In the genomic region with DNA sequence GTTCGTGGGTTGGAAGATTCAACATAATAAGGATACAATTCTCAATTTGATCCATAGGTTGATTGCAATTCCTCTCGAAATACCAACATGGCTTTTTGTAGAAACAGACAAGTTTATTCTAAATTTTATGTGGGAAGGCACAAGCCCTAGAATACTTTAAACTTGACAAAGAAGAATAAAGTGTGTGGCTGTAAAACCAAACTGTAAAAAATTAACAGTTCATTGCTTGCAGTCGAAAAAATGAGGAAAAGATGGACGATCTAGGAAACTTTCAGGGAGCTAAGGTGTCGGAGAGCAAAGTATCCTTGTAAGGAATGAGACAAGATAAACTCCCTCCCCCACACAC, we compare ENCODE assay signal across 12 cellular contexts. TPM values are rescaled to one million over a fixed set of nuclear protein-coding genes. Genes with fewer than 3 reads are reported as not detected.
DNase-seq lines count a peak whose midpoint lies in the region; ATAC-seq, FAIRE-seq and TF ChIP-seq lines count a peak whose summit lies in the region.
"Had no signal": no experiment of that assay in that cellular context is flagged by ENCODE, and none has a peak within 500 bp of the region (broad histone marks: within the 10 kb centered on the region; RNA-seq: fewer than 3 reads in every experiment).

No MANE protein-coding gene starts in this region.

- peaks cover 5% of the 10 kb centered on the region for H3K4me1 Mint-ChIP-seq in MCF 10A (ENCODE audit: insufficient read depth, unreplicated experiment)
- peaks cover 53% of the 10 kb centered on the region for H3K4me1 Mint-ChIP-seq in activated naive CD8-positive, alpha-beta T cell (ENCODE audit: low read depth)

- no peak overlapping the region for H3K4me3 Mint-ChIP-seq in MCF 10A (ENCODE audit: unreplicated experiment)
- peak overlapping the region; percentile 94 for H3K4me3 Mint-ChIP-seq in activated naive CD8-positive, alpha-beta T cell

- BruUV-seq in MCF 10A (replicated peaks; lab: Mats Ljungman, UMichigan) = no TSS peak

- intact Hi-C loops in breast epithelium (cut with DNase I; ENCODE audit: low total_unique reads) (no loop called here), MCF 10A (cut with micrococcal nuclease) (no loop called here), kidney (cut with DNase I) (no loop called here)

- TF ChIP-seq CTCF in breast epithelium (IDR thresholded peaks at IDR 0.05) (no peak), MCF 10A (IDR thresholded peaks at IDR 0.05; ENCODE audit: unreplicated experiment) (no peak), kidney (IDR thresholded peaks at IDR 0.05; ENCODE audit: borderline replicate concordance, extremely low read depth, insufficient read depth) (no peak)

- no peak for ATAC-seq in HG03095 (IDR thresholded peaks at IDR 0.05; ENCODE audit: unreplicated experiment)

- no peaks in the 10 kb centered on the region for H3K9me3 Mint-ChIP-seq in MCF 10A (ENCODE audit: unreplicated experiment)
- H3K9me3 Mint-ChIP-seq in activated naive CD8-positive, alpha-beta T cell (ENCODE audit: low read depth) = no peaks in the 10 kb centered on the region

- peaks cover 0 to 65% of the 10 kb centered on the region in 2 donors for H3K27me3 ChIP-seq in breast epithelium

- H3K27ac ChIP-seq in breast epithelium (no peak overlapping the region), kidney (ENCODE audit: low read depth in 2 of 2, low read length in 2 of 2) (no peak overlapping the region)
- H3K27ac ChIP-seq: tibial nerve had no signal

- no peak for TF ChIP-seq POLR2A in breast epithelium (IDR thresholded peaks at IDR 0.05)

- H3K4me1 ChIP-seq in breast epithelium (peaks cover 3 to 6% of the 10 kb centered on the region in 2 donors), kidney (ENCODE audit: control insufficient read depth in 1 of 2, insufficient read depth in 1 of 2, low read depth in 1 of 2, low read length in 2 of 2) (peaks cover 0 to 9% of the 10 kb centered on the region in 2 donors)

- H3K4me3 ChIP-seq in breast epithelium (peak overlapping the region in 2 of 3 donors; percentile 45 to 64), kidney (ENCODE audit: low read length in 2 of 2) (peak overlapping the region; percentile 41 to 56)

- no peak overlapping the region for H3K27ac Mint-ChIP-seq in MCF 10A (ENCODE audit: low read depth, unreplicated experiment)
- H3K27ac Mint-ChIP-seq in activated naive CD8-positive, alpha-beta T cell = peak overlapping the region; percentile 91

- FAIRE-seq in kidney (lab: Jason Lieb, UNC) = no peak
- FAIRE-seq: TTC549 had no signal

- CTCF ChIA-PET in MCF 10A (lab: Yijun Ruan, JAX) = interaction anchor here (1.0 kb wide), 1 partner anchor 11 kb away, joined by 4 read pairs; no protein-coding TSS in a partner anchor

- H3K36me3 ChIP-seq in breast epithelium = no peaks in the 10 kb centered on the region
- no peaks in the 10 kb centered on the region for H3K36me3 ChIP-seq in kidney (ENCODE audit: control insufficient read depth in 1 of 2, insufficient read depth in 2 of 2, low read length in 2 of 2)
- H3K36me3 ChIP-seq: tibial nerve had no signal

- in situ Hi-C loops in G401 (cut with HindIII; ENCODE audit: low sequenced_read_pairs) = no loop called here

- H3K9ac ChIP-seq in kidney (ENCODE audit: low read length in 2 of 2) = no peak overlapping the region

- H3K36me3 Mint-ChIP-seq in MCF 10A (ENCODE audit: insufficient read depth, unreplicated experiment) = no peaks in the 10 kb centered on the region
- peaks cover 6% of the 10 kb centered on the region for H3K36me3 Mint-ChIP-seq in activated naive CD8-positive, alpha-beta T cell

- peaks cover 23% of the 10 kb centered on the region for H3K27me3 Mint-ChIP-seq in MCF 10A (ENCODE audit: insufficient read depth, unreplicated experiment)
- peaks cover 2% of the 10 kb centered on the region for H3K27me3 Mint-ChIP-seq in activated naive CD8-positive, alpha-beta T cell

- DNase-seq in breast epithelium (ENCODE audit: low spot score in 2 of 2) (no peak), MCF 10A (ENCODE audit: unreplicated experiment) (no peak), kidney (no peak), amniotic stem cell (lab: John Stamatoyannopoulos, UW) (no peak), G401 (ENCODE audit: low spot score) (no peak)
- no peak for DNase-seq in stimulated activated naive CD4-positive, alpha-beta T cell (lab: John Stamatoyannopoulos, UW)
- DNase-seq: NCI-H2029 had no signal

- POLR2A ChIA-PET in MCF 10A (lab: Yijun Ruan, JAX) = no interaction called here

- H3K9me3 ChIP-seq in breast epithelium (no peaks in the 10 kb centered on the region), kidney (ENCODE audit: control insufficient read depth in 1 of 2, low read length in 2 of 2) (no peaks in the 10 kb centered on the region)

RNA-seq across cellular contexts. Expression of a gene that starts 1.0 kb away (rescaled TPM):
- 1 to 10 TPM in 2 of 3 donors, not detected in 1; 1.0 to 1.6 TPM for total RNA-seq in breast epithelium
- total RNA-seq in MCF 10A (2022) = not detected in 2 replicates
- total RNA-seq in kidney = 0.06 TPM
- 0.17 TPM for polyA plus RNA-seq in kidney (ENCODE audit: insufficient read depth, low read depth, low replicate concordance)
- not detected in 2 replicates for total RNA-seq in G401 (2014; rRNA removed; shearing (Covaris generic))
- total RNA-seq: omental fat pad, tibial nerve had no signal

RNA-seq across cellular contexts. Expression of a gene that starts 21.8 kb away (rescaled TPM):
- total RNA-seq in breast epithelium (10 to 100 TPM; 20.5 to 46.2 (median 40.4) TPM), MCF 10A (2022) (18.9 and 20.1 TPM in 2 replicates), kidney (28.1 TPM)
- 42.1 TPM for polyA plus RNA-seq in kidney (ENCODE audit: insufficient read depth, low read depth, low replicate concordance)
- 54.8 and 58.8 TPM in 2 replicates for total RNA-seq in G401 (2014; rRNA removed; shearing (Covaris generic))

RNA-seq across cellular contexts. Expression of a gene that starts 22.0 kb away (rescaled TPM):
- total RNA-seq in breast epithelium (10 to 100 TPM; 51.7 to 73.9 (median 58.7) TPM), MCF 10A (2022) (33.4 and 34.8 TPM in 2 replicates), kidney (32.2 TPM)
- polyA plus RNA-seq in kidney (ENCODE audit: insufficient read depth, low read depth, low replicate concordance) = 74.0 TPM
- 111 and 116 TPM in 2 replicates for total RNA-seq in G401 (2014; rRNA removed; shearing (Covaris generic))

RNA-seq across cellular contexts. Expression of a gene that starts 50.7 kb away (rescaled TPM):
- 10 to 100 TPM; 34.4 to 45.0 (median 40.1) TPM for total RNA-seq in breast epithelium
- 45.2 and 47.9 TPM in 2 replicates for total RNA-seq in MCF 10A (2022)
- 34.6 TPM for total RNA-seq in kidney
- polyA plus RNA-seq in kidney (ENCODE audit: insufficient read depth, low read depth, low replicate concordance) = 20.5 TPM
- 46.1 and 56.2 TPM in 2 replicates for total RNA-seq in G401 (2014; rRNA removed; shearing (Covaris generic))

RNA-seq across cellular contexts. Expression of a gene that starts 51.4 kb away (rescaled TPM):
- total RNA-seq in breast epithelium (10 to 100 TPM; 12.0 to 16.5 (median 12.1) TPM), MCF 10A (2022) (19.3 and 26.7 TPM in 2 replicates), kidney (21.3 TPM)
- polyA plus RNA-seq in kidney (ENCODE audit: insufficient read depth, low read depth, low replicate concordance) = 3.7 TPM
- 35.4 and 49.5 TPM in 2 replicates for total RNA-seq in G401 (2014; rRNA removed; shearing (Covaris generic))
